ENCODE assay signal across 19 cellular contexts in genomic region chr7:142528608-142529408, GRCh38.
DNase-seq lines count a peak whose midpoint lies in the region; ATAC-seq and TF ChIP-seq lines count a peak whose summit lies in the region.
"Had no signal": no experiment of that assay in that cellular context is flagged by ENCODE, and none has a peak within 500 bp of the region (broad histone marks: within the 10 kb centered on the region; RNA-seq: fewer than 3 reads in every experiment).

No MANE protein-coding gene starts in this region.

- H3K36me3 ChIP-seq in neural progenitor cell: no peaks in the 10 kb centered on the region
- H3K36me3 ChIP-seq: colonic mucosa, upper lobe of right lung had no signal

- ATAC-seq in activated CD4-positive, alpha-beta T cell treated with anti-CD3 and anti-CD28 coated beads for 36 hours: no peak
- peak in 2 of 4 experiments; percentile 51 to 53 for ATAC-seq in T-cell (replicated peaks in 1 of 4)
- no peak for ATAC-seq in GM19467 (IDR thresholded peaks at IDR 0.05; ENCODE audit: unreplicated experiment)
- ATAC-seq: upper lobe of right lung had no signal

- H3K4me3 ChIP-seq in choroid plexus epithelial cell (ENCODE audit: low read depth, low read length) (no peak overlapping the region), neural progenitor cell (no peak overlapping the region)
- H3K4me3 ChIP-seq: colonic mucosa, upper lobe of right lung had no signal

- H3K27me3 ChIP-seq in neural progenitor cell: no peaks in the 10 kb centered on the region
- H3K27me3 ChIP-seq: colonic mucosa had no signal

- no peaks in the 10 kb centered on the region for H3K27me3 Mint-ChIP-seq in activated CD4-positive, alpha-beta T cell treated with anti-CD3 and anti-CD28 coated beads for 36 hours
- no peaks in the 10 kb centered on the region for H3K27me3 Mint-ChIP-seq in T-cell
- H3K27me3 Mint-ChIP-seq in neural progenitor cell (ENCODE audit: insufficient read depth, low read depth): no peaks in the 10 kb centered on the region
- peaks cover 82% of the 10 kb centered on the region for H3K27me3 Mint-ChIP-seq in osteocyte (ENCODE audit: unreplicated experiment)

- H3K9me3 Mint-ChIP-seq in activated CD4-positive, alpha-beta T cell treated with anti-CD3 and anti-CD28 coated beads for 36 hours (ENCODE audit: low read depth): no peaks in the 10 kb centered on the region
- no peaks in the 10 kb centered on the region for H3K9me3 Mint-ChIP-seq in T-cell
- no peaks in the 10 kb centered on the region for H3K9me3 Mint-ChIP-seq in neural progenitor cell
- H3K9me3 Mint-ChIP-seq in osteocyte (ENCODE audit: unreplicated experiment): no peaks in the 10 kb centered on the region
- H3K9me3 Mint-ChIP-seq: activated B cell treated with CpG ODN at 0.5 μM for 24 hours had no signal

- H3F3A ChIP-seq in neural progenitor cell (ENCODE audit: low read depth): no peaks in the 10 kb centered on the region

- H3K9ac ChIP-seq in neural progenitor cell: no peak overlapping the region

- H4K20me1 ChIP-seq in neural progenitor cell (ENCODE audit: low read depth): no peaks in the 10 kb centered on the region

- H3K4me3 Mint-ChIP-seq in activated CD4-positive, alpha-beta T cell treated with anti-CD3 and anti-CD28 coated beads for 36 hours: peak overlapping the region; percentile 38
- peak overlapping the region; percentile 34 to 55 (median 46) for H3K4me3 Mint-ChIP-seq in T-cell
- H3K4me3 Mint-ChIP-seq in neural progenitor cell: no peak overlapping the region
- H3K4me3 Mint-ChIP-seq in osteocyte (ENCODE audit: unreplicated experiment): no peak overlapping the region
- H3K4me3 Mint-ChIP-seq: activated B cell treated with CpG ODN at 0.5 μM for 24 hours had no signal

- H3K27ac ChIP-seq in neural progenitor cell: no peak overlapping the region
- H3K27ac ChIP-seq: colonic mucosa, upper lobe of right lung had no signal

- POLR2A ChIA-PET in activated CD4-positive, alpha-beta T cell treated with anti-CD3 and anti-CD28 coated beads for 36 hours (lab: Charles Lee): no interaction called here
- POLR2A ChIA-PET in T-cell (lab: Charles Lee): no interaction called here

- CTCF ChIA-PET in activated CD4-positive, alpha-beta T cell treated with anti-CD3 and anti-CD28 coated beads for 36 hours (lab: Charles Lee): interaction anchor here (0.6 kb wide), 1 partner anchor 101 kb away, joined by 3 read pairs; no protein-coding TSS in a partner anchor
- CTCF ChIA-PET in T-cell (lab: Charles Lee): no interaction called here

- TF ChIP-seq CTCF in choroid plexus epithelial cell (conservative IDR thresholded peaks at IDR 0.05; ENCODE audit: low read depth, low read length) (peak; percentile 11), neural progenitor cell (IDR thresholded peaks at IDR 0.05) (no peak), osteocyte (IDR thresholded peaks at IDR 0.05) (no peak)

- H3K9me3 ChIP-seq in neural progenitor cell (ENCODE audit: low read depth): no peaks in the 10 kb centered on the region
- H3K9me3 ChIP-seq: colonic mucosa, upper lobe of right lung had no signal

- H3K79me2 ChIP-seq in neural progenitor cell (ENCODE audit: low read depth): no peaks in the 10 kb centered on the region

- no peaks in the 10 kb centered on the region for H3K4me1 Mint-ChIP-seq in activated CD4-positive, alpha-beta T cell treated with anti-CD3 and anti-CD28 coated beads for 36 hours
- no peaks in the 10 kb centered on the region for H3K4me1 Mint-ChIP-seq in T-cell
- no peaks in the 10 kb centered on the region for H3K4me1 Mint-ChIP-seq in neural progenitor cell
- no peaks in the 10 kb centered on the region for H3K4me1 Mint-ChIP-seq in osteocyte (ENCODE audit: unreplicated experiment)
- H3K4me1 Mint-ChIP-seq: activated B cell treated with CpG ODN at 0.5 μM for 24 hours had no signal

- no peak overlapping the region for H3K4me2 ChIP-seq in neural progenitor cell

- no peaks in the 10 kb centered on the region for H3K4me1 ChIP-seq in neural progenitor cell
- H3K4me1 ChIP-seq: colonic mucosa, upper lobe of right lung had no signal

- no peak for DNase-seq in activated CD4-positive, alpha-beta T cell treated with anti-CD3 and anti-CD28 coated beads for 36 hours
- no peak for DNase-seq in activated CD4-positive, alpha-beta T cell treated with anti-CD3 and anti-CD28 coated beads, Interleukin-2, amount 50 U/mL, for 48 hours
- no peak for DNase-seq in T-cell
- no peak for DNase-seq in choroid plexus epithelial cell (ENCODE audit: low read depth)
- no peak for DNase-seq in neural progenitor cell (ENCODE audit: low spot score)
- no peak for DNase-seq in RKO (ENCODE audit: low spot score)
- DNase-seq in osteocyte (ENCODE audit: extremely low spot score, unreplicated experiment): no peak
- DNase-seq: 8988T; activated B cell treated with CpG ODN at 0.5 μM for 24 hours; activated T-cell treated with anti-CD3 and anti-CD28 coated beads, Interleukin-2, amount 50 U/mL, for 48 hours; aorta; C1 segment of cervical spinal cord; colonic mucosa; erythroblast; NCI-H187; NCI-H524; stimulated activated CD4-positive, alpha-beta T cell treated with anti-CD3 and anti-CD28 coated beads, Interleukin-4, amount 100 ng/mL, for 24 hours; upper lobe of right lung had no signal

- peak overlapping the region; percentile 26 for H2AFZ ChIP-seq in neural progenitor cell (replicated peaks)

- H3K27ac Mint-ChIP-seq in activated CD4-positive, alpha-beta T cell treated with anti-CD3 and anti-CD28 coated beads for 36 hours: no peak overlapping the region
- H3K27ac Mint-ChIP-seq in T-cell (peak overlapping the region; percentile 19 to 58), neural progenitor cell (no peak overlapping the region), osteocyte (ENCODE audit: unreplicated experiment) (no peak overlapping the region)
- H3K27ac Mint-ChIP-seq: activated B cell treated with CpG ODN at 0.5 μM for 24 hours had no signal

- no peaks in the 10 kb centered on the region for H3K36me3 Mint-ChIP-seq in activated CD4-positive, alpha-beta T cell treated with anti-CD3 and anti-CD28 coated beads for 36 hours (ENCODE audit: low read depth)
- H3K36me3 Mint-ChIP-seq in T-cell (peaks cover 2% of the 10 kb centered on the region), neural progenitor cell (no peaks in the 10 kb centered on the region), osteocyte (ENCODE audit: unreplicated experiment) (no peaks in the 10 kb centered on the region)

- intact Hi-C loops in activated CD4-positive, alpha-beta T cell treated with anti-CD3 and anti-CD28 coated beads for 36 hours (cut with DNase I, micrococcal nuclease): no loop called here

Comparison
In these comparisons a context has a peak if more than half of its experiments do, and no peak if none do; other contexts are left out.
1. H3K27ac Mint-ChIP-seq: peak in T-cell (2 of 2); none in activated CD4-positive, alpha-beta T cell treated with anti-CD3 and anti-CD28 coated beads for 36 hours (single experiment), neural progenitor cell (single experiment) and osteocyte (single experiment).
2. H3K4me3 Mint-ChIP-seq: peak in activated CD4-positive, alpha-beta T cell treated with anti-CD3 and anti-CD28 coated beads for 36 hours (single experiment) and T-cell (3 of 3); none in neural progenitor cell (single experiment) and osteocyte (single experiment).